Comparison of ENCODE assay signal across 8 cellular contexts in genomic region chr17:4304417-4305027, GRCh38. TPM values are rescaled to one million over a fixed set of nuclear protein-coding genes. Genes with fewer than 3 reads are reported as not detected.
DNase-seq lines count a peak whose midpoint lies in the region; ATAC-seq, FAIRE-seq and TF ChIP-seq lines count a peak whose summit lies in the region.

No MANE protein-coding gene starts in this region.

- no peaks in the 10 kb centered on the region for H3K36me3 ChIP-seq in pancreas

- H3K4me3 ChIP-seq in pancreas = no peak overlapping the region

- peak; percentile 39 to 65 (median 61) for TF ChIP-seq CTCF in pancreas (IDR thresholded peaks at IDR 0.05)

- peaks cover 0 to 9% (median under 1%) of the 10 kb centered on the region in 3 donors for H3K4me1 ChIP-seq in pancreas

- H3K27ac ChIP-seq in pancreas = no peak overlapping the region

- no peaks in the 10 kb centered on the region for H3K27me3 ChIP-seq in pancreas

- DNase-seq in AG08396 (ENCODE audit: low spot score) (peak; percentile 46), GM19240 (ENCODE audit: insufficient read length, low spot score) (peak; percentile 4), NCI-H82 (lab: John Stamatoyannopoulos, UW) (peak; percentile 81), activated T-cell treated with anti-CD3 and anti-CD28 coated beads for 4 hours (peak; percentile 49), fibroblast of the conjunctiva (ENCODE audit: low read depth) (peak; percentile 24), pancreas (peak in 2 of 6 donors; percentile 25 to 44), amniotic stem cell (lab: John Stamatoyannopoulos, UW) (no peak)

- peak; percentile 72 to 85 (median 85) for ATAC-seq in pancreas
- no peak for ATAC-seq in GM19455 (IDR thresholded peaks at IDR 0.05; ENCODE audit: unreplicated experiment)

- 48 to 49% methylated on average over 6 of the region's 6 CpGs for WGBS in pancreas, 2 donors

- H3K9me3 ChIP-seq in pancreas = no peaks in the 10 kb centered on the region

- intact Hi-C loops in pancreas (cut with DNase I) = no loop called here

- FAIRE-seq in pancreas (lab: Jason Lieb, UNC) = peak; percentile 92

RNA-seq across cellular contexts. Expression of gene ANKFY1, which starts 40.7 kb away (rescaled TPM):
- 10 to 100 TPM; 12.3 to 30.3 (median 17.2) TPM for total RNA-seq in pancreas
- polyA plus RNA-seq in pancreas = 10 to 100 TPM; 11.3 to 12.5 TPM
